Comparison of ENCODE assay signal across 1 cellular context in the genomic region with DNA sequence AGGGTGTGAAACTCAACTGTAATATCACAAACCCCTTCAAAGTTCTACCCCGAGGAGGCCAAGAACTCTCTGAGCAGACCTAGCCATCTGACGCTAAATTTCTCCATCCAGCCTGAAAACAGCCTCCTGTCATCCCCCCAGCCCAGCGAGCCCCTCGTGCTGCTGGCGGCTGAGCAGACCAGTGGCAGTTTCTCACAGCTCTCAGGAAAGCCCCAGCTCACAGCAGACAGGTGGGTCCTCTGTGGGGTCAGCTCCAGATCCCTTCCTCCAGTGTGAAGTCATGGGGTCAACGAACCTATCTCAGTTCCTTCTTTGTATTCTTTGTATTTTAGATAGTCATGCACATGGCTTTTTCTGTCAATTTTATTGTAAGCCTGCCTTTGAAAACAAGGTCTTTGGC.
TF ChIP-seq lines count a peak whose summit lies in the region.

No MANE protein-coding gene starts in this region.

TF ChIP-seq in GM12878, 131 proteins besides CTCF, POLR2A, EP300 and RAD21 (continues in another document):
- TF ChIP-seq, protein P1, sequence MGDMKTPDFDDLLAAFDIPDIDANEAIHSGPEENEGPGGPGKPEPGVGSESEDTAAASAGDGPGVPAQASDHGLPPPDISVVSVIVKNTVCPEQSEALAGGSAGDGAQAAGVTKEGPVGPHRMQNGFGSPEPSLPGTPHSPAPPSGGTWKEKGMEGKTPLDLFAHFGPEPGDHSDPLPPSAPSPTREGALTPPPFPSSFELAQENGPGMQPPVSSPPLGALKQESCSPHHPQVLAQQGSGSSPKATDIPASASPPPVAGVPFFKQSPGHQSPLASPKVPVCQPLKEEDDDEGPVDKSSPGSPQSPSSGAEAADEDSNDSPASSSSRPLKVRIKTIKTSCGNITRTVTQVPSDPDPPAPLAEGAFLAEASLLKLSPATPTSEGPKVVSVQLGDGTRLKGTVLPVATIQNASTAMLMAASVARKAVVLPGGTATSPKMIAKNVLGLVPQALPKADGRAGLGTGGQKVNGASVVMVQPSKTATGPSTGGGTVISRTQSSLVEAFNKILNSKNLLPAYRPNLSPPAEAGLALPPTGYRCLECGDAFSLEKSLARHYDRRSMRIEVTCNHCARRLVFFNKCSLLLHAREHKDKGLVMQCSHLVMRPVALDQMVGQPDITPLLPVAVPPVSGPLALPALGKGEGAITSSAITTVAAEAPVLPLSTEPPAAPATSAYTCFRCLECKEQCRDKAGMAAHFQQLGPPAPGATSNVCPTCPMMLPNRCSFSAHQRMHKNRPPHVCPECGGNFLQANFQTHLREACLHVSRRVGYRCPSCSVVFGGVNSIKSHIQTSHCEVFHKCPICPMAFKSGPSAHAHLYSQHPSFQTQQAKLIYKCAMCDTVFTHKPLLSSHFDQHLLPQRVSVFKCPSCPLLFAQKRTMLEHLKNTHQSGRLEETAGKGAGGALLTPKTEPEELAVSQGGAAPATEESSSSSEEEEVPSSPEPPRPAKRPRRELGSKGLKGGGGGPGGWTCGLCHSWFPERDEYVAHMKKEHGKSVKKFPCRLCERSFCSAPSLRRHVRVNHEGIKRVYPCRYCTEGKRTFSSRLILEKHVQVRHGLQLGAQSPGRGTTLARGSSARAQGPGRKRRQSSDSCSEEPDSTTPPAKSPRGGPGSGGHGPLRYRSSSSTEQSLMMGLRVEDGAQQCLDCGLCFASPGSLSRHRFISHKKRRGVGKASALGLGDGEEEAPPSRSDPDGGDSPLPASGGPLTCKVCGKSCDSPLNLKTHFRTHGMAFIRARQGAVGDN (IDR thresholded peaks at IDR 0.05), result peak; percentile 84
- TF ChIP-seq, protein P2, sequence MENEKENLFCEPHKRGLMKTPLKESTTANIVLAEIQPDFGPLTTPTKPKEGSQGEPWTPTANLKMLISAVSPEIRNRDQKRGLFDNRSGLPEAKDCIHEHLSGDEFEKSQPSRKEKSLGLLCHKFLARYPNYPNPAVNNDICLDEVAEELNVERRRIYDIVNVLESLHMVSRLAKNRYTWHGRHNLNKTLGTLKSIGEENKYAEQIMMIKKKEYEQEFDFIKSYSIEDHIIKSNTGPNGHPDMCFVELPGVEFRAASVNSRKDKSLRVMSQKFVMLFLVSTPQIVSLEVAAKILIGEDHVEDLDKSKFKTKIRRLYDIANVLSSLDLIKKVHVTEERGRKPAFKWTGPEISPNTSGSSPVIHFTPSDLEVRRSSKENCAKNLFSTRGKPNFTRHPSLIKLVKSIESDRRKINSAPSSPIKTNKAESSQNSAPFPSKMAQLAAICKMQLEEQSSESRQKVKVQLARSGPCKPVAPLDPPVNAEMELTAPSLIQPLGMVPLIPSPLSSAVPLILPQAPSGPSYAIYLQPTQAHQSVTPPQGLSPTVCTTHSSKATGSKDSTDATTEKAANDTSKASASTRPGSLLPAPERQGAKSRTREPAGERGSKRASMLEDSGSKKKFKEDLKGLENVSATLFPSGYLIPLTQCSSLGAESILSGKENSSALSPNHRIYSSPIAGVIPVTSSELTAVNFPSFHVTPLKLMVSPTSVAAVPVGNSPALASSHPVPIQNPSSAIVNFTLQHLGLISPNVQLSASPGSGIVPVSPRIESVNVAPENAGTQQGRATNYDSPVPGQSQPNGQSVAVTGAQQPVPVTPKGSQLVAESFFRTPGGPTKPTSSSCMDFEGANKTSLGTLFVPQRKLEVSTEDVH (IDR thresholded peaks at IDR 0.05; ENCODE audit: low read depth, partially characterized antibody), result no peak
- TF ChIP-seq CBX5 (IDR thresholded peaks at IDR 0.05; ENCODE audit: low read depth) (no peak), CREM (IDR thresholded peaks at IDR 0.05; ENCODE audit: low read depth) (no peak), GABPA (IDR thresholded peaks at IDR 0.05; ENCODE audit: low read depth) (no peak), GATAD2B (conservative IDR thresholded peaks at IDR 0.05; ENCODE audit: low read depth) (peak; percentile 59; the same call in 1 of the 2 replicates), CREB1 (IDR thresholded peaks at IDR 0.05; ENCODE audit: low read depth) (no peak), IKZF1 (conservative IDR thresholded peaks at IDR 0.05) (peak; percentile 61), ZNF207 (IDR thresholded peaks at IDR 0.05; ENCODE audit: borderline replicate concordance) (no peak), MYB (IDR thresholded peaks at IDR 0.05; ENCODE audit: borderline replicate concordance, low read depth, low read length) (peak; percentile 86; the same call in 1 of the 2 replicates), HDAC2 (IDR thresholded peaks at IDR 0.05) (no peak), BHLHE40 (IDR thresholded peaks at IDR 0.05; ENCODE audit: borderline replicate concordance in 1 of 2, low read depth in 2 of 2, low read length in 1 of 2) (peak in 1 of 2 experiments; percentile 63; a peak in 2 of 4 replicates), IKZF2 (IDR thresholded peaks at IDR 0.05) (peak in 1 of 2 experiments; percentile 51; a peak in 1 of 4 replicates), MEF2B (IDR thresholded peaks at IDR 0.05; ENCODE audit: partially characterized antibody, poor library complexity, severe bottlenecking) (peak; percentile 20), CHD2 (IDR thresholded peaks at IDR 0.05; ENCODE audit: borderline replicate concordance, low read depth, low read length) (no peak), NR2F1 (conservative IDR thresholded peaks at IDR 0.05) (peak; percentile 96), SREBF2 (IDR thresholded peaks at IDR 0.05; ENCODE audit: low read length) (no peak), ETV6 (conservative IDR thresholded peaks at IDR 0.05 in 1 of 2, IDR thresholded peaks at IDR 0.05 in 1 of 2; ENCODE audit: borderline replicate concordance in 1 of 2, low read depth in 1 of 2) (no peak), JUNB (IDR thresholded peaks at IDR 0.05) (no peak), KLF5 (IDR thresholded peaks at IDR 0.05; ENCODE audit: partially characterized antibody) (no peak), TCF12 (IDR thresholded peaks at IDR 0.05; ENCODE audit: low read depth, low read length) (peak; percentile 50; the same call in 1 of the 2 replicates), ZNF622 (IDR thresholded peaks at IDR 0.05) (no peak), SPI1 (IDR thresholded peaks at IDR 0.05; ENCODE audit: borderline replicate concordance, insufficient read depth, low read depth, low read length) (peak; percentile 81), ZZZ3 (IDR thresholded peaks at IDR 0.05; ENCODE audit: control insufficient read depth, insufficient read length, low read depth) (no peak), SMARCA5 (IDR thresholded peaks at IDR 0.05) (no peak), MXI1 (IDR thresholded peaks at IDR 0.05; ENCODE audit: low read depth, low read length) (no peak), RELA (IDR thresholded peaks at IDR 0.05; ENCODE audit: borderline replicate concordance, partially characterized antibody) (no peak), SUZ12 (IDR thresholded peaks at IDR 0.05; ENCODE audit: unreplicated experiment) (no peak), NR2C1 (IDR thresholded peaks at IDR 0.05) (peak; percentile 75), POU2F2 (IDR thresholded peaks at IDR 0.05; ENCODE audit: borderline replicate concordance, low read depth, low read length) (no peak), MEF2A (IDR thresholded peaks at IDR 0.05; ENCODE audit: insufficient read depth, low read depth, low read length) (no peak), ATF7 (IDR thresholded peaks at IDR 0.05; ENCODE audit: low read depth) (0 out of 2 replicates have a peak, but pooled peaks have one; percentile 46)
- TF ChIP-seq, protein P3, sequence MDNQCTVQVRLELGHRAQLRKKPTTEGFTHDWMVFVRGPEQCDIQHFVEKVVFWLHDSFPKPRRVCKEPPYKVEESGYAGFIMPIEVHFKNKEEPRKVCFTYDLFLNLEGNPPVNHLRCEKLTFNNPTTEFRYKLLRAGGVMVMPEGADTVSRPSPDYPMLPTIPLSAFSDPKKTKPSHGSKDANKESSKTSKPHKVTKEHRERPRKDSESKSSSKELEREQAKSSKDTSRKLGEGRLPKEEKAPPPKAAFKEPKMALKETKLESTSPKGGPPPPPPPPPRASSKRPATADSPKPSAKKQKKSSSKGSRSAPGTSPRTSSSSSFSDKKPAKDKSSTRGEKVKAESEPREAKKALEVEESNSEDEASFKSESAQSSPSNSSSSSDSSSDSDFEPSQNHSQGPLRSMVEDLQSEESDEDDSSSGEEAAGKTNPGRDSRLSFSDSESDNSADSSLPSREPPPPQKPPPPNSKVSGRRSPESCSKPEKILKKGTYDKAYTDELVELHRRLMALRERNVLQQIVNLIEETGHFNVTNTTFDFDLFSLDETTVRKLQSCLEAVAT (IDR thresholded peaks at IDR 0.05), result no peak
- TF ChIP-seq, protein P4, sequence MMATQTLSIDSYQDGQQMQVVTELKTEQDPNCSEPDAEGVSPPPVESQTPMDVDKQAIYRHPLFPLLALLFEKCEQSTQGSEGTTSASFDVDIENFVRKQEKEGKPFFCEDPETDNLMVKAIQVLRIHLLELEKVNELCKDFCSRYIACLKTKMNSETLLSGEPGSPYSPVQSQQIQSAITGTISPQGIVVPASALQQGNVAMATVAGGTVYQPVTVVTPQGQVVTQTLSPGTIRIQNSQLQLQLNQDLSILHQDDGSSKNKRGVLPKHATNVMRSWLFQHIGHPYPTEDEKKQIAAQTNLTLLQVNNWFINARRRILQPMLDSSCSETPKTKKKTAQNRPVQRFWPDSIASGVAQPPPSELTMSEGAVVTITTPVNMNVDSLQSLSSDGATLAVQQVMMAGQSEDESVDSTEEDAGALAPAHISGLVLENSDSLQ (IDR thresholded peaks at IDR 0.05), result no peak
- TF ChIP-seq, protein P5, sequence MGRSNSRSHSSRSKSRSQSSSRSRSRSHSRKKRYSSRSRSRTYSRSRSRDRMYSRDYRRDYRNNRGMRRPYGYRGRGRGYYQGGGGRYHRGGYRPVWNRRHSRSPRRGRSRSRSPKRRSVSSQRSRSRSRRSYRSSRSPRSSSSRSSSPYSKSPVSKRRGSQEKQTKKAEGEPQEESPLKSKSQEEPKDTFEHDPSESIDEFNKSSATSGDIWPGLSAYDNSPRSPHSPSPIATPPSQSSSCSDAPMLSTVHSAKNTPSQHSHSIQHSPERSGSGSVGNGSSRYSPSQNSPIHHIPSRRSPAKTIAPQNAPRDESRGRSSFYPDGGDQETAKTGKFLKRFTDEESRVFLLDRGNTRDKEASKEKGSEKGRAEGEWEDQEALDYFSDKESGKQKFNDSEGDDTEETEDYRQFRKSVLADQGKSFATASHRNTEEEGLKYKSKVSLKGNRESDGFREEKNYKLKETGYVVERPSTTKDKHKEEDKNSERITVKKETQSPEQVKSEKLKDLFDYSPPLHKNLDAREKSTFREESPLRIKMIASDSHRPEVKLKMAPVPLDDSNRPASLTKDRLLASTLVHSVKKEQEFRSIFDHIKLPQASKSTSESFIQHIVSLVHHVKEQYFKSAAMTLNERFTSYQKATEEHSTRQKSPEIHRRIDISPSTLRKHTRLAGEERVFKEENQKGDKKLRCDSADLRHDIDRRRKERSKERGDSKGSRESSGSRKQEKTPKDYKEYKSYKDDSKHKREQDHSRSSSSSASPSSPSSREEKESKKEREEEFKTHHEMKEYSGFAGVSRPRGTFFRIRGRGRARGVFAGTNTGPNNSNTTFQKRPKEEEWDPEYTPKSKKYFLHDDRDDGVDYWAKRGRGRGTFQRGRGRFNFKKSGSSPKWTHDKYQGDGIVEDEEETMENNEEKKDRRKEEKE (IDR thresholded peaks at IDR 0.05), result no peak
- TF ChIP-seq, protein P6, sequence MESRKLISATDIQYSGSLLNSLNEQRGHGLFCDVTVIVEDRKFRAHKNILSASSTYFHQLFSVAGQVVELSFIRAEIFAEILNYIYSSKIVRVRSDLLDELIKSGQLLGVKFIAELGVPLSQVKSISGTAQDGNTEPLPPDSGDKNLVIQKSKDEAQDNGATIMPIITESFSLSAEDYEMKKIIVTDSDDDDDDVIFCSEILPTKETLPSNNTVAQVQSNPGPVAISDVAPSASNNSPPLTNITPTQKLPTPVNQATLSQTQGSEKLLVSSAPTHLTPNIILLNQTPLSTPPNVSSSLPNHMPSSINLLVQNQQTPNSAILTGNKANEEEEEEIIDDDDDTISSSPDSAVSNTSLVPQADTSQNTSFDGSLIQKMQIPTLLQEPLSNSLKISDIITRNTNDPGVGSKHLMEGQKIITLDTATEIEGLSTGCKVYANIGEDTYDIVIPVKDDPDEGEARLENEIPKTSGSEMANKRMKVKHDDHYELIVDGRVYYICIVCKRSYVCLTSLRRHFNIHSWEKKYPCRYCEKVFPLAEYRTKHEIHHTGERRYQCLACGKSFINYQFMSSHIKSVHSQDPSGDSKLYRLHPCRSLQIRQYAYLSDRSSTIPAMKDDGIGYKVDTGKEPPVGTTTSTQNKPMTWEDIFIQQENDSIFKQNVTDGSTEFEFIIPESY (IDR thresholded peaks at IDR 0.05), result 0 out of 2 replicates have a peak, but pooled peaks have one; percentile 51
- TF ChIP-seq, protein P7, sequence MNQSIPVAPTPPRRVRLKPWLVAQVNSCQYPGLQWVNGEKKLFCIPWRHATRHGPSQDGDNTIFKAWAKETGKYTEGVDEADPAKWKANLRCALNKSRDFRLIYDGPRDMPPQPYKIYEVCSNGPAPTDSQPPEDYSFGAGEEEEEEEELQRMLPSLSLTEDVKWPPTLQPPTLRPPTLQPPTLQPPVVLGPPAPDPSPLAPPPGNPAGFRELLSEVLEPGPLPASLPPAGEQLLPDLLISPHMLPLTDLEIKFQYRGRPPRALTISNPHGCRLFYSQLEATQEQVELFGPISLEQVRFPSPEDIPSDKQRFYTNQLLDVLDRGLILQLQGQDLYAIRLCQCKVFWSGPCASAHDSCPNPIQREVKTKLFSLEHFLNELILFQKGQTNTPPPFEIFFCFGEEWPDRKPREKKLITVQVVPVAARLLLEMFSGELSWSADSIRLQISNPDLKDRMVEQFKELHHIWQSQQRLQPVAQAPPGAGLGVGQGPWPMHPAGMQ (IDR thresholded peaks at IDR 0.05; ENCODE audit: borderline replicate concordance), result no peak
- TF ChIP-seq, protein P8, sequence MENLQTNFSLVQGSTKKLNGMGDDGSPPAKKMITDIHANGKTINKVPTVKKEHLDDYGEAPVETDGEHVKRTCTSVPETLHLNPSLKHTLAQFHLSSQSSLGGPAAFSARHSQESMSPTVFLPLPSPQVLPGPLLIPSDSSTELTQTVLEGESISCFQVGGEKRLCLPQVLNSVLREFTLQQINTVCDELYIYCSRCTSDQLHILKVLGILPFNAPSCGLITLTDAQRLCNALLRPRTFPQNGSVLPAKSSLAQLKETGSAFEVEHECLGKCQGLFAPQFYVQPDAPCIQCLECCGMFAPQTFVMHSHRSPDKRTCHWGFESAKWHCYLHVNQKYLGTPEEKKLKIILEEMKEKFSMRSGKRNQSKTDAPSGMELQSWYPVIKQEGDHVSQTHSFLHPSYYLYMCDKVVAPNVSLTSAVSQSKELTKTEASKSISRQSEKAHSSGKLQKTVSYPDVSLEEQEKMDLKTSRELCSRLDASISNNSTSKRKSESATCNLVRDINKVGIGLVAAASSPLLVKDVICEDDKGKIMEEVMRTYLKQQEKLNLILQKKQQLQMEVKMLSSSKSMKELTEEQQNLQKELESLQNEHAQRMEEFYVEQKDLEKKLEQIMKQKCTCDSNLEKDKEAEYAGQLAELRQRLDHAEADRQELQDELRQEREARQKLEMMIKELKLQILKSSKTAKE (IDR thresholded peaks at IDR 0.05; ENCODE audit: low read depth, poor library complexity, severe bottlenecking), result peak; percentile 35
- TF ChIP-seq, protein P9, sequence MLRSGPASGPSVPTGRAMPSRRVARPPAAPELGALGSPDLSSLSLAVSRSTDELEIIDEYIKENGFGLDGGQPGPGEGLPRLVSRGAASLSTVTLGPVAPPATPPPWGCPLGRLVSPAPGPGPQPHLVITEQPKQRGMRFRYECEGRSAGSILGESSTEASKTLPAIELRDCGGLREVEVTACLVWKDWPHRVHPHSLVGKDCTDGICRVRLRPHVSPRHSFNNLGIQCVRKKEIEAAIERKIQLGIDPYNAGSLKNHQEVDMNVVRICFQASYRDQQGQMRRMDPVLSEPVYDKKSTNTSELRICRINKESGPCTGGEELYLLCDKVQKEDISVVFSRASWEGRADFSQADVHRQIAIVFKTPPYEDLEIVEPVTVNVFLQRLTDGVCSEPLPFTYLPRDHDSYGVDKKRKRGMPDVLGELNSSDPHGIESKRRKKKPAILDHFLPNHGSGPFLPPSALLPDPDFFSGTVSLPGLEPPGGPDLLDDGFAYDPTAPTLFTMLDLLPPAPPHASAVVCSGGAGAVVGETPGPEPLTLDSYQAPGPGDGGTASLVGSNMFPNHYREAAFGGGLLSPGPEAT (IDR thresholded peaks at IDR 0.05; ENCODE audit: low read depth), result peak; percentile 72; the same call in 1 of the 2 replicates
